ENCODE assay signal across 8 cellular contexts in the genomic region with DNA sequence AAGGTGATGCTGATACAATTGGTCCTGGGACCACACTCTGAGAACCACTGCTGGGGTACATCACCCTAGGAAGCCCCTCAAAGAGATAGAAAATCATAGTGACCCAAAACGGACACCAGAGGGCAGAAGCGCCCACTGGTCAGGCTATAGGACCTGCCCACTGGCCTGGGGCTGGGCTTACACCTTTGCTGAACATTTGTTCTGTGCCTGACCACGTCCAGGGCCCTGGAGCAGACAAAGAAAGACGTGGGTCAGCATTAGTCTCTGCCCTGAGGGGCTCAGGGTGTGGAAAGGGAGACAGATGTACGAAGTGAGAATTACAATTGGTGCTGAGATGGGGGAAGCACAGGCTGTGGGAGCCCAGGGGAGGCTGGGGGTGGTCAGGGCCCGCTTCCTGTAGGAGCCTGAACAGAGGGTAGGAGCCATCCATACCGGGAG. TPM values are rescaled to one million over a fixed set of nuclear protein-coding genes. Genes with fewer than 3 reads are reported as not detected.
A peak's percentile ranks its signal among the peaks of the same experiment; 100 is the strongest.
DNase-seq lines count a peak whose midpoint lies in the region; ATAC-seq and TF ChIP-seq lines count a peak whose summit lies in the region.

No MANE protein-coding gene starts in this region.

- intact Hi-C loops in colonic mucosa (cut with DNase I): loop anchor here (5.0 kb wide), 2 partner anchors 35 to 320 kb away; no protein-coding TSS in a partner anchor
- intact Hi-C loops in left colon (cut with DNase I, micrococcal nuclease): no loop called here

- H3K9me3 ChIP-seq in colonic mucosa (no peaks in the 10 kb centered on the region), thoracic aorta (no peaks in the 10 kb centered on the region)

- H3K36me3 ChIP-seq in colonic mucosa (no peaks in the 10 kb centered on the region), thoracic aorta (no peaks in the 10 kb centered on the region)

- H3K4me1 ChIP-seq in colonic mucosa (no peaks in the 10 kb centered on the region), thoracic aorta (ENCODE audit: control insufficient read depth in 1 of 2, low read depth in 2 of 2) (peaks cover 3 to 8% of the 10 kb centered on the region in 2 donors)

- TF ChIP-seq CTCF in colonic mucosa (IDR thresholded peaks at IDR 0.05) (peak; percentile 74), thoracic aorta (IDR thresholded peaks at IDR 0.05) (peak; percentile 91)

- no peak overlapping the region for H3K9ac ChIP-seq in colonic mucosa (ENCODE audit: low read depth in 2 of 2, low read length in 2 of 2)

- no peak overlapping the region for H3K27ac ChIP-seq in colonic mucosa
- H3K27ac ChIP-seq in thoracic aorta: no peak overlapping the region

- no peak overlapping the region for H3K4me3 ChIP-seq in colonic mucosa
- H3K4me3 ChIP-seq in thoracic aorta: no peak overlapping the region

- DNase-seq in DMS153 treated with DMSO at 0.1 percent for 48 hours (lab: John Stamatoyannopoulos, UW; ENCODE audit: unreplicated experiment) (peak; percentile 46), HPDE6-E6E7 (ENCODE audit: extremely low spot score) (peak; percentile 80), RPMI7951 (ENCODE audit: low read depth) (peak; percentile 67), colonic mucosa (peak; percentile 57), left colon (peak in 1 of 2 donors; percentile 63), thoracic aorta (ENCODE audit: low spot score) (no peak)
- DNase-seq in activated CD4-positive, CD25-positive, alpha-beta regulatory T cell (lab: John Stamatoyannopoulos, UW): no peak

- ATAC-seq in left colon (peak; percentile 85), thoracic aorta (ENCODE audit: insufficient number of reproducible peaks, low FRiP score, low read depth) (no peak), HG03571 (IDR thresholded peaks at IDR 0.05; ENCODE audit: unreplicated experiment) (no peak)

- H3K27me3 ChIP-seq in colonic mucosa: no peaks in the 10 kb centered on the region
- H3K27me3 ChIP-seq in thoracic aorta (replicated peaks; ENCODE audit: insufficient read depth): no peaks in the 10 kb centered on the region

RNA-seq across cellular contexts. Expression of a gene that starts 14.4 kb away (rescaled TPM):
- 701 and 1,063 TPM in 2 replicates for total RNA-seq in RPMI7951 (2014; rRNA removed; shearing (Covaris generic))
- total RNA-seq in colonic mucosa: 100 to 1,000 TPM in 1 of 2 donors, 10 to 100 TPM in 1; 66.3 to 136 TPM
- 10 to 100 TPM; 24.0 to 41.5 TPM for total RNA-seq in left colon
- total RNA-seq in thoracic aorta: 100 to 1,000 TPM; 367 to 480 TPM

RNA-seq across cellular contexts. Expression of a gene that starts 21.9 kb away (rescaled TPM):
- 0.84 and 1.5 TPM in 2 replicates for total RNA-seq in RPMI7951 (2014; rRNA removed; shearing (Covaris generic))
- total RNA-seq in colonic mucosa (1 to 10 TPM; 2.6 to 4.1 TPM), left colon (1 to 10 TPM; 3.3 to 4.0 TPM), thoracic aorta (10 to 100 TPM; 30.8 to 34.9 TPM)

Comparison
In these comparisons a context has a peak if more than half of its experiments do, and no peak if none do; other contexts are left out.
1. DNase-seq: peak in DMS153 treated with DMSO at 0.1 percent for 48 hours (single experiment), HPDE6-E6E7 (single experiment), RPMI7951 (single experiment) and colonic mucosa (single experiment); none in thoracic aorta (single experiment) and activated CD4-positive, CD25-positive, alpha-beta regulatory T cell (0 of 4).
2. RNA of a gene that starts 21.9 kb away (total RNA-seq): 30.8 to 34.9 TPM in thoracic aorta; 2.6 to 4.1 TPM in colonic mucosa, 3.3 to 4.0 TPM in left colon and 0.84 to 1.5 TPM in RPMI7951; every median in the first group is over 4 times any median in the second.